Comparison of ENCODE assay signal across 6 cellular contexts in the genomic region with DNA sequence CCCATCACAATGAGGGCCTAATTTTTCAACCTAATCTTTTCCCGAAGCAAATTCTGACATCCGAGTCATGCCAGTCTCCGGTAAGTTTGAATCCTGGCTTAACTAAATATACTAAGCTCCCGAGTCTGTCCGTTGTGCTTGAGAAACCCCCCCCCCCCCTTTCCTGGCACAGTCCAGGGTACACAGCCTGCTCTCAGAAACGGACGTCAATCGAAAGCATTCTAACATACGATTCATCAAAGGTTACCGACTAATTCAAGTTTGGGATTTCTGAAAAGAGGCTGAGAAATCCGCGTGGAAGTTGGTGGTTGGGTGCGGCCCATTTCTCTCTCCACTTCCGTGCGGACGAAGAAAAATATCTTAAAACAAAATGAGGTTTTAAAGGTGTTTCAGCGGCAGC. TPM values are rescaled to one million over a fixed set of nuclear protein-coding genes. Genes with fewer than 3 reads are reported as not detected.
A peak's percentile ranks its signal among the peaks of the same experiment; 100 is the strongest.
DNase-seq lines count a peak whose midpoint lies in the region; TF ChIP-seq lines count a peak whose summit lies in the region.

No MANE protein-coding gene starts in this region.

- H3K36me3 ChIP-seq in testis (ENCODE audit: low read depth, missing control alignments): no peaks in the 10 kb centered on the region

- H3K27me3 Mint-ChIP-seq in activated T-cell treated with anti-CD3 and anti-CD28 coated beads, Interleukin-2, amount 50 U/mL, for 24 hours: no peaks in the 10 kb centered on the region

- H3K4me3 Mint-ChIP-seq in activated T-cell treated with anti-CD3 and anti-CD28 coated beads, Interleukin-2, amount 50 U/mL, for 24 hours: peak overlapping the region; percentile 92

- H3K4me3 ChIP-seq in testis: peak overlapping the region; percentile 85 to 89

- peaks cover 30% of the 10 kb centered on the region for H3K4me1 Mint-ChIP-seq in activated T-cell treated with anti-CD3 and anti-CD28 coated beads, Interleukin-2, amount 50 U/mL, for 24 hours (ENCODE audit: low read depth)

- H3K9me3 ChIP-seq in testis: no peaks in the 10 kb centered on the region

- WGBS in testis, 2 donors: 0 to 1% methylated on average over 17 of the region's 17 CpGs

- TF ChIP-seq POLR2A in testis (IDR thresholded peaks at IDR 0.05): no peak

- H3K36me3 Mint-ChIP-seq in activated T-cell treated with anti-CD3 and anti-CD28 coated beads, Interleukin-2, amount 50 U/mL, for 24 hours (ENCODE audit: low read depth): peaks cover 38% of the 10 kb centered on the region

- DNase-seq in activated T-cell treated with anti-CD3 and anti-CD28 coated beads, Interleukin-2, amount 50 U/mL, for 24 hours: no peak
- no peak for DNase-seq in activated T-cell treated with anti-CD3 and anti-CD28 coated beads, Interleukin-2, amount 50 U/mL, for 1 hour
- peak; percentile 25 for DNase-seq in fibroblast of peridontal ligament (ENCODE audit: extremely low read depth)
- no peak for DNase-seq in testis
- no peak for DNase-seq in KG1 (lab: John Stamatoyannopoulos, UW)
- DNase-seq in NCI-H2196 treated with DMSO at 0.1 percent for 48 hours (lab: John Stamatoyannopoulos, UW; ENCODE audit: unreplicated experiment): no peak

- peaks cover 11% of the 10 kb centered on the region for H3K4me1 ChIP-seq in testis

- peak overlapping the region; percentile 92 for H3K27ac Mint-ChIP-seq in activated T-cell treated with anti-CD3 and anti-CD28 coated beads, Interleukin-2, amount 50 U/mL, for 24 hours

- no peak for TF ChIP-seq CTCF in testis (IDR thresholded peaks at IDR 0.05)

- H3K27ac ChIP-seq in testis: peak overlapping the region; percentile 41 to 81

- H3K27me3 ChIP-seq in testis: no peaks in the 10 kb centered on the region

- H3K9me3 Mint-ChIP-seq in activated T-cell treated with anti-CD3 and anti-CD28 coated beads, Interleukin-2, amount 50 U/mL, for 24 hours: no peaks in the 10 kb centered on the region

- intact Hi-C loops in testis (cut with DNase I; ENCODE audit: low total_unique reads): no loop called here

RNA-seq across cellular contexts. Expression of gene SDAD1, which starts 0.6 kb away (rescaled TPM):
- total RNA-seq in testis: 10 to 100 TPM; 54.6 to 55.2 TPM
- 38.8 TPM for polyA plus RNA-seq in testis (ENCODE audit: insufficient read depth, low read depth, low replicate concordance)

RNA-seq across cellular contexts. Expression of gene CXCL9, which starts 17.2 kb away (rescaled TPM):
- total RNA-seq in testis: 1 to 10 TPM; 3.9 TPM
- 11.2 TPM for polyA plus RNA-seq in testis (ENCODE audit: insufficient read depth, low read depth, low replicate concordance)

RNA-seq across cellular contexts. Expression of gene CXCL10, which starts 33.2 kb away (rescaled TPM):
- not detected for total RNA-seq in testis
- polyA plus RNA-seq in testis (ENCODE audit: insufficient read depth, low read depth, low replicate concordance): 5.9 TPM

RNA-seq across cellular contexts. Expression of gene CXCL11, which starts 45.7 kb away (rescaled TPM):
- under 1 TPM in 1 of 2 donors, not detected in 1; 0.55 TPM for total RNA-seq in testis
- 2.0 TPM for polyA plus RNA-seq in testis (ENCODE audit: insufficient read depth, low read depth, low replicate concordance)

RNA-seq across cellular contexts. Expression of gene NAAA, which starts 49.3 kb away (rescaled TPM):
- 10 to 100 TPM; 15.2 to 24.9 TPM for total RNA-seq in testis
- 6.3 TPM for polyA plus RNA-seq in testis (ENCODE audit: insufficient read depth, low read depth, low replicate concordance)
